Comparison of ENCODE assay signal across 9 cellular contexts in genomic region chr2:218228366-218229092, GRCh38. TPM values are rescaled to one million over a fixed set of nuclear protein-coding genes. Genes with fewer than 3 reads are reported as not detected.
DNase-seq lines count a peak whose midpoint lies in the region; ATAC-seq and TF ChIP-seq lines count a peak whose summit lies in the region.
"Had no signal": no experiment of that assay in that cellular context is flagged by ENCODE, and none has a peak within 500 bp of the region (broad histone marks: within the 10 kb centered on the region; RNA-seq: fewer than 3 reads in every experiment).

No MANE protein-coding gene starts in this region.

- peak overlapping the region; percentile 66 for H3K4me3 Mint-ChIP-seq in stimulated activated naive CD8-positive, alpha-beta T cell treated with anti-CD3 and anti-CD28 coated beads, Interleukin-15, Interleukin-2, amounts not matched to agents 100 ng/mL and 50 ng/mL, for 24 hours
- peak overlapping the region; percentile 61 for H3K4me3 Mint-ChIP-seq in activated naive CD8-positive, alpha-beta T cell treated with anti-CD3 and anti-CD28 coated beads, Interleukin-2, amount 50 U/mL, for 24 hours

- no peaks in the 10 kb centered on the region for H3K9me3 ChIP-seq in lower lobe of right lung

- H3K27me3 Mint-ChIP-seq in stimulated activated naive CD8-positive, alpha-beta T cell treated with anti-CD3 and anti-CD28 coated beads, Interleukin-15, Interleukin-2, amounts not matched to agents 100 ng/mL and 50 ng/mL, for 24 hours, result no peaks in the 10 kb centered on the region
- H3K27me3 Mint-ChIP-seq in activated naive CD8-positive, alpha-beta T cell treated with anti-CD3 and anti-CD28 coated beads, Interleukin-2, amount 50 U/mL, for 24 hours, result no peaks in the 10 kb centered on the region

- peaks cover 67% of the 10 kb centered on the region for H3K4me1 ChIP-seq in lower lobe of right lung

- intact Hi-C loops in lower lobe of right lung (cut with DNase I), result no loop called here

- no peaks in the 10 kb centered on the region for H3K9me3 Mint-ChIP-seq in stimulated activated naive CD8-positive, alpha-beta T cell treated with anti-CD3 and anti-CD28 coated beads, Interleukin-15, Interleukin-2, amounts not matched to agents 100 ng/mL and 50 ng/mL, for 24 hours
- H3K9me3 Mint-ChIP-seq in activated naive CD8-positive, alpha-beta T cell treated with anti-CD3 and anti-CD28 coated beads, Interleukin-2, amount 50 U/mL, for 24 hours, result no peaks in the 10 kb centered on the region

- no peak for DNase-seq in stimulated activated naive CD8-positive, alpha-beta T cell treated with anti-CD3 and anti-CD28 coated beads, Interleukin-15, Interleukin-2, amounts not matched to agents 100 U/mL and 50 U/mL, for 24 hours
- no peak for DNase-seq in activated naive CD8-positive, alpha-beta T cell treated with anti-CD3 and anti-CD28 coated beads, Interleukin-2, amount 50 U/mL, for 24 hours
- DNase-seq in lower lobe of right lung (no peak), NCI-H446 treated with DMSO at 0.1 percent for 48 hours (lab: John Stamatoyannopoulos, UW) (no peak)
- DNase-seq: NCI-H2107 had no signal

- H3K36me3 ChIP-seq in lower lobe of right lung, result peaks cover 100% of the 10 kb centered on the region

- H3K27ac ChIP-seq in lower lobe of right lung, result peak overlapping the region; percentile 4

- no peak for TF ChIP-seq CTCF in lower lobe of right lung (IDR thresholded peaks at IDR 0.05)

- no peak overlapping the region for H3K4me3 ChIP-seq in lower lobe of right lung

- H3K27ac Mint-ChIP-seq in stimulated activated naive CD8-positive, alpha-beta T cell treated with anti-CD3 and anti-CD28 coated beads, Interleukin-15, Interleukin-2, amounts not matched to agents 100 ng/mL and 50 ng/mL, for 24 hours, result peak overlapping the region; percentile 84
- peak overlapping the region; percentile 93 for H3K27ac Mint-ChIP-seq in activated naive CD8-positive, alpha-beta T cell treated with anti-CD3 and anti-CD28 coated beads, Interleukin-2, amount 50 U/mL, for 24 hours

- no peaks in the 10 kb centered on the region for H3K27me3 ChIP-seq in lower lobe of right lung (ENCODE audit: low read depth)

- peaks cover 87% of the 10 kb centered on the region for H3K4me1 Mint-ChIP-seq in stimulated activated naive CD8-positive, alpha-beta T cell treated with anti-CD3 and anti-CD28 coated beads, Interleukin-15, Interleukin-2, amounts not matched to agents 100 ng/mL and 50 ng/mL, for 24 hours (ENCODE audit: low read depth)
- H3K4me1 Mint-ChIP-seq in activated naive CD8-positive, alpha-beta T cell treated with anti-CD3 and anti-CD28 coated beads, Interleukin-2, amount 50 U/mL, for 24 hours, result peaks cover 84% of the 10 kb centered on the region

- peaks cover 84% of the 10 kb centered on the region for H3K36me3 Mint-ChIP-seq in stimulated activated naive CD8-positive, alpha-beta T cell treated with anti-CD3 and anti-CD28 coated beads, Interleukin-15, Interleukin-2, amounts not matched to agents 100 ng/mL and 50 ng/mL, for 24 hours (ENCODE audit: low read depth)
- H3K36me3 Mint-ChIP-seq in activated naive CD8-positive, alpha-beta T cell treated with anti-CD3 and anti-CD28 coated beads, Interleukin-2, amount 50 U/mL, for 24 hours (ENCODE audit: low read depth), result peaks cover 90% of the 10 kb centered on the region

- no peak for ATAC-seq in stimulated activated naive CD8-positive, alpha-beta T cell treated with anti-CD3 and anti-CD28 coated beads, Interleukin-15, Interleukin-2, amounts not matched to agents 100 U/mL and 50 U/mL, for 24 hours
- no peak for ATAC-seq in activated naive CD8-positive, alpha-beta T cell treated with anti-CD3 and anti-CD28 coated beads, Interleukin-2, amount 50 U/mL, for 24 hours
- no peak for ATAC-seq in lower lobe of right lung
- no peak for ATAC-seq in HG03457 (IDR thresholded peaks at IDR 0.05; ENCODE audit: unreplicated experiment)
- no peak for ATAC-seq in HG03354 (IDR thresholded peaks at IDR 0.05; ENCODE audit: poor library complexity, severe bottlenecking, unreplicated experiment)
- ATAC-seq in GM21717 (IDR thresholded peaks at IDR 0.05; ENCODE audit: unreplicated experiment), result no peak

RNA-seq across cellular contexts. Expression of gene ARPC2, which starts 11.5 kb away (rescaled TPM):
- total RNA-seq in lower lobe of right lung, result 382 TPM

RNA-seq across cellular contexts. Expression of gene GPBAR1, which starts 32.3 kb away (rescaled TPM):
- 4.6 TPM for total RNA-seq in lower lobe of right lung

RNA-seq across cellular contexts. Expression of gene AAMP, which starts 41.4 kb away (rescaled TPM):
- 58.8 TPM for total RNA-seq in lower lobe of right lung

RNA-seq across cellular contexts. Expression of gene PNKD, which starts 41.8 kb away (rescaled TPM):
- 65.8 TPM for total RNA-seq in lower lobe of right lung
